18 cellular contexts compared by ENCODE assay signal in genomic region chrX:53241558-53241957, GRCh38. TPM values are rescaled to one million over a fixed set of nuclear protein-coding genes. Genes with fewer than 3 reads are reported as not detected.
DNase-seq lines count a peak whose midpoint lies in the region; ATAC-seq, FAIRE-seq and TF ChIP-seq lines count a peak whose summit lies in the region.
"Had no signal": no experiment of that assay in that cellular context is flagged by ENCODE, and none has a peak within 500 bp of the region (broad histone marks: within the 10 kb centered on the region; RNA-seq: fewer than 3 reads in every experiment).

No MANE protein-coding gene starts in this region.

- no peak for FAIRE-seq in urothelium cell line (lab: Jason Lieb, UNC)
- FAIRE-seq: GM12878, GM19239, H1 had no signal

- POLR2A ChIA-PET in activated CD8-positive, alpha-beta T cell treated with anti-CD3 and anti-CD28 coated beads for 36 hours (lab: Charles Lee), result no interaction called here
- POLR2A ChIA-PET in activated CD8-positive, alpha-beta T cell treated with anti-CD3 and anti-CD28 coated beads, Interleukin-2, amount 10 ng/mL, durations not matched to agents 7 days and 5 days (lab: Charles Lee), result no interaction called here

- no peak for TF ChIP-seq POLR2A in NB4 (IDR thresholded peaks at IDR 0.05; ENCODE audit: extremely low read depth, insufficient read length)
- TF ChIP-seq POLR2A in spleen (IDR thresholded peaks at IDR 0.05), result no peak

- no peak overlapping the region for H3K4me3 Mint-ChIP-seq in activated CD8-positive, alpha-beta T cell treated with anti-CD3 and anti-CD28 coated beads for 36 hours
- H3K4me3 Mint-ChIP-seq in activated CD8-positive, alpha-beta T cell treated with anti-CD3 and anti-CD28 coated beads, Interleukin-2, amount 10 ng/mL, durations not matched to agents 7 days and 5 days, result no peak overlapping the region
- no peak overlapping the region for H3K4me3 Mint-ChIP-seq in effector memory CD8-positive, alpha-beta T cell
- H3K4me3 Mint-ChIP-seq: CD8-positive, alpha-beta T cell; HFFc6; IgD-negative memory B cell had no signal

- H3K4me3 ChIP-seq in NB4 (ENCODE audit: low read depth, low read length), result no peak overlapping the region
- no peak overlapping the region for H3K4me3 ChIP-seq in spleen
- H3K4me3 ChIP-seq: GM12878, HAP-1 had no signal

- intact Hi-C loops in activated CD8-positive, alpha-beta T cell treated with anti-CD3 and anti-CD28 coated beads for 36 hours (cut with micrococcal nuclease), result no loop called here
- intact Hi-C loops in spleen (cut with DNase I; ENCODE audit: low total_unique reads), result no loop called here

- H3K27me3 Mint-ChIP-seq in activated CD8-positive, alpha-beta T cell treated with anti-CD3 and anti-CD28 coated beads for 36 hours, result no peaks in the 10 kb centered on the region
- peaks cover 5% of the 10 kb centered on the region for H3K27me3 Mint-ChIP-seq in activated CD8-positive, alpha-beta T cell treated with anti-CD3 and anti-CD28 coated beads, Interleukin-2, amount 10 ng/mL, durations not matched to agents 7 days and 5 days (ENCODE audit: low read depth)
- no peaks in the 10 kb centered on the region for H3K27me3 Mint-ChIP-seq in effector memory CD8-positive, alpha-beta T cell

- no peak overlapping the region for H3K27ac ChIP-seq in spleen
- H3K27ac ChIP-seq: C4-2B had no signal

- H3K4me1 Mint-ChIP-seq in activated CD8-positive, alpha-beta T cell treated with anti-CD3 and anti-CD28 coated beads for 36 hours (ENCODE audit: low read depth), result peaks cover 10% of the 10 kb centered on the region
- no peaks in the 10 kb centered on the region for H3K4me1 Mint-ChIP-seq in activated CD8-positive, alpha-beta T cell treated with anti-CD3 and anti-CD28 coated beads, Interleukin-2, amount 10 ng/mL, durations not matched to agents 7 days and 5 days (ENCODE audit: low read depth)
- no peaks in the 10 kb centered on the region for H3K4me1 Mint-ChIP-seq in effector memory CD8-positive, alpha-beta T cell (ENCODE audit: low read depth in 2 of 2)

- no peaks in the 10 kb centered on the region for H3K36me3 Mint-ChIP-seq in activated CD8-positive, alpha-beta T cell treated with anti-CD3 and anti-CD28 coated beads for 36 hours (ENCODE audit: low read depth)
- H3K36me3 Mint-ChIP-seq in activated CD8-positive, alpha-beta T cell treated with anti-CD3 and anti-CD28 coated beads, Interleukin-2, amount 10 ng/mL, durations not matched to agents 7 days and 5 days (ENCODE audit: low read depth), result no peaks in the 10 kb centered on the region
- no peaks in the 10 kb centered on the region for H3K36me3 Mint-ChIP-seq in effector memory CD8-positive, alpha-beta T cell (ENCODE audit: insufficient read depth)
- H3K36me3 Mint-ChIP-seq: CD8-positive, alpha-beta T cell had no signal

- DNase-seq in activated CD8-positive, alpha-beta T cell treated with anti-CD3 and anti-CD28 coated beads for 36 hours, result peak; percentile 25
- no peak for DNase-seq in activated CD8-positive, alpha-beta T cell treated with anti-CD3 and anti-CD28 coated beads, Interleukin-2, amount 10 ng/mL, durations not matched to agents 7 days and 5 days
- DNase-seq in NB4 (ENCODE audit: low read depth), result peak; percentile 77
- peak in 1 of 3 experiments; percentile 2 for DNase-seq in effector memory CD8-positive, alpha-beta T cell
- peak; percentile 67 for DNase-seq in spleen
- no peak for DNase-seq in germinal center (ENCODE audit: low spot score)
- no peak for DNase-seq in urothelium cell line (ENCODE audit: low spot score)
- DNase-seq: BE2C; CD8-positive, alpha-beta T cell; DMS 273 treated with DMSO at 0.1 percent for 48 hours; HFFc6 had no signal

- CTCF ChIA-PET in activated CD8-positive, alpha-beta T cell treated with anti-CD3 and anti-CD28 coated beads for 36 hours (lab: Charles Lee), result no interaction called here
- CTCF ChIA-PET in activated CD8-positive, alpha-beta T cell treated with anti-CD3 and anti-CD28 coated beads, Interleukin-2, amount 10 ng/mL, durations not matched to agents 7 days and 5 days (lab: Charles Lee), result no interaction called here

- peaks cover 0 to 4% (median 0%) of the 10 kb centered on the region in 6 donors for H3K36me3 ChIP-seq in spleen
- H3K36me3 ChIP-seq: BE2C, HAP-1 had no signal

- no peak overlapping the region for H3K27ac Mint-ChIP-seq in activated CD8-positive, alpha-beta T cell treated with anti-CD3 and anti-CD28 coated beads for 36 hours
- H3K27ac Mint-ChIP-seq in activated CD8-positive, alpha-beta T cell treated with anti-CD3 and anti-CD28 coated beads, Interleukin-2, amount 10 ng/mL, durations not matched to agents 7 days and 5 days, result no peak overlapping the region
- H3K27ac Mint-ChIP-seq in effector memory CD8-positive, alpha-beta T cell, result no peak overlapping the region
- H3K27ac Mint-ChIP-seq: CD8-positive, alpha-beta T cell; HFFc6; IgD-negative memory B cell had no signal

- no peaks in the 10 kb centered on the region for H3K9me3 Mint-ChIP-seq in activated CD8-positive, alpha-beta T cell treated with anti-CD3 and anti-CD28 coated beads for 36 hours
- H3K9me3 Mint-ChIP-seq in activated CD8-positive, alpha-beta T cell treated with anti-CD3 and anti-CD28 coated beads, Interleukin-2, amount 10 ng/mL, durations not matched to agents 7 days and 5 days (ENCODE audit: insufficient read depth), result no peaks in the 10 kb centered on the region
- H3K9me3 Mint-ChIP-seq in effector memory CD8-positive, alpha-beta T cell, result no peaks in the 10 kb centered on the region
- H3K9me3 Mint-ChIP-seq: CD8-positive, alpha-beta T cell; HFFc6; IgD-negative memory B cell had no signal

- TF ChIP-seq CTCF in activated CD8-positive, alpha-beta T cell treated with anti-CD3 and anti-CD28 coated beads for 36 hours (IDR thresholded peaks at IDR 0.05), result no peak
- TF ChIP-seq CTCF in NB4 (IDR thresholded peaks at IDR 0.05; ENCODE audit: low read depth, low read length), result no peak
- no peak for TF ChIP-seq CTCF in spleen (IDR thresholded peaks at IDR 0.05 in 8 of 11, conservative IDR thresholded peaks at IDR 0.05 in 3 of 11)

- peaks cover 0 to 9% (median 0%) of the 10 kb centered on the region in 7 donors for H3K27me3 ChIP-seq in spleen (replicated peaks in 1 of 7)
- H3K27me3 ChIP-seq: BE2C had no signal

- H3K4me1 ChIP-seq in spleen, result no peaks in the 10 kb centered on the region
- H3K4me1 ChIP-seq: BE2C, HAP-1 had no signal

- no peaks in the 10 kb centered on the region for H3K9me3 ChIP-seq in spleen
- H3K9me3 ChIP-seq: BE2C, HAP-1 had no signal

- peak; percentile 55 for ATAC-seq in activated CD8-positive, alpha-beta T cell treated with anti-CD3 and anti-CD28 coated beads for 36 hours
- no peak for ATAC-seq in activated CD8-positive, alpha-beta T cell treated with anti-CD3 and anti-CD28 coated beads, Interleukin-2, amount 10 ng/mL, durations not matched to agents 7 days and 5 days
- ATAC-seq in effector memory CD8-positive, alpha-beta T cell (replicated peaks), result peak; percentile 62
- ATAC-seq in GM21360 (IDR thresholded peaks at IDR 0.05; ENCODE audit: unreplicated experiment), result no peak
- ATAC-seq: CD8-positive, alpha-beta T cell; GM12878 had no signal

- 59 to 79% (median 73%) methylated on average over 6 to 7 of the region's 7 CpGs; no CpG with 5 or more reads in 1 of the 5 donors for WGBS in spleen, 5 donors

RNA-seq across cellular contexts. Expression of gene KDM5C, which starts 16.6 kb away (rescaled TPM):
- 10 to 100 TPM; 94.3 to 99.4 TPM for total RNA-seq in activated CD8-positive, alpha-beta T cell treated with anti-CD3 and anti-CD28 coated beads for 36 hours
- total RNA-seq in activated CD8-positive, alpha-beta T cell treated with anti-CD3 and anti-CD28 coated beads, Interleukin-2, amount 10 ng/mL, durations not matched to agents 7 days and 5 days, result 10 to 100 TPM; 81.8 to 84.4 TPM
- 100 to 1,000 TPM in 5 of 7 donors, 10 to 100 TPM in 2; 96.6 to 165 (median 140) TPM for total RNA-seq in spleen
- polyA plus RNA-seq in spleen, result 10 to 100 TPM; 10.4 to 35.3 (median 16.9) TPM

RNA-seq across cellular contexts. Expression of gene IQSEC2, which starts 39.8 kb away (rescaled TPM):
- under 1 TPM; 0.05 to 0.07 TPM for total RNA-seq in activated CD8-positive, alpha-beta T cell treated with anti-CD3 and anti-CD28 coated beads for 36 hours
- total RNA-seq in activated CD8-positive, alpha-beta T cell treated with anti-CD3 and anti-CD28 coated beads, Interleukin-2, amount 10 ng/mL, durations not matched to agents 7 days and 5 days, result not detected
- total RNA-seq in spleen, result 10 to 100 TPM in 4 of 7 donors, 1 to 10 TPM in 3; 6.8 to 15.7 (median 10.5) TPM
- polyA plus RNA-seq in spleen, result 1 to 10 TPM; 5.2 to 8.0 (median 5.5) TPM
- polyA plus RNA-seq: IgD-negative memory B cell had no signal

Comparison
In these comparisons a context has a peak if more than half of its experiments do, and no peak if none do; other contexts are left out.
1. ATAC-seq: peak in activated CD8-positive, alpha-beta T cell treated with anti-CD3 and anti-CD28 coated beads for 36 hours (single experiment) and effector memory CD8-positive, alpha-beta T cell (single experiment); none in activated CD8-positive, alpha-beta T cell treated with anti-CD3 and anti-CD28 coated beads, Interleukin-2, amount 10 ng/mL, durations not matched to agents 7 days and 5 days (single experiment) and GM21360 (single experiment).
2. DNase-seq: peak in activated CD8-positive, alpha-beta T cell treated with anti-CD3 and anti-CD28 coated beads for 36 hours (single experiment), NB4 (single experiment) and spleen (single experiment); none in activated CD8-positive, alpha-beta T cell treated with anti-CD3 and anti-CD28 coated beads, Interleukin-2, amount 10 ng/mL, durations not matched to agents 7 days and 5 days (single experiment), germinal center (single experiment) and urothelium cell line (single experiment).
3. RNA of gene IQSEC2, which starts 39.8 kb away (total RNA-seq): 6.8 to 15.7 TPM in spleen; not detected in activated CD8-positive, alpha-beta T cell treated with anti-CD3 and anti-CD28 coated beads, Interleukin-2, amount 10 ng/mL, durations not matched to agents 7 days and 5 days and 0.05 to 0.07 TPM in activated CD8-positive, alpha-beta T cell treated with anti-CD3 and anti-CD28 coated beads for 36 hours; every median in the first group is over 4 times any median in the second.